Comparison of ENCODE assay signal across 23 cellular contexts in genomic region chr4:42607011-42607726, GRCh38.
"Had no signal": no experiment of that assay in that cellular context is flagged by ENCODE, and none has a peak within 500 bp of the region (broad histone marks: within the 10 kb centered on the region; RNA-seq: fewer than 3 reads in every experiment).

No MANE protein-coding gene starts in this region.

- H3K4me3 ChIP-seq: skin epidermis, stomach, testis, upper lobe of left lung had no signal

- H3K4me1 ChIP-seq: testis, upper lobe of left lung had no signal

- H3K27ac Mint-ChIP-seq: brain, endodermal cell, nephron progenitor cell, T-cell had no signal

- H3K27ac ChIP-seq: skin epidermis, stomach, testis, upper lobe of left lung had no signal

- ATAC-seq: left lobe of liver, SK-N-SH treated with all-trans-retinoic acid at 6 μM for 48 hours, T-cell had no signal

- H3K9me3 ChIP-seq: stomach, testis, upper lobe of left lung had no signal

- H3K27me3 ChIP-seq: stomach, testis, upper lobe of left lung had no signal

- H3K27me3 Mint-ChIP-seq: T-cell had no signal

- H3K4me3 Mint-ChIP-seq: brain, endodermal cell, nephron progenitor cell, T-cell had no signal

- H3K9me3 Mint-ChIP-seq: brain, endodermal cell, T-cell had no signal

- DNase-seq: activated CD4-positive, alpha-beta T cell treated with anti-CD3 and anti-CD28 coated beads, Interleukin-2, amount 50 U/mL, for 48 hours; activated CD8-positive, alpha-beta memory T cell treated with anti-CD3 and anti-CD28 coated beads, Interleukin-2, amount 50 U/mL, for 48 hours; activated naive CD4-positive, alpha-beta T cell treated with Interleukin-2 at 50 U/mL for 16 hours; anterior cingulate cortex; central memory CD4-positive, alpha-beta T cell; endodermal cell; foreskin melanocyte; mammary epithelial cell; midbrain; nephron progenitor cell; nucleus accumbens; posterior cingulate gyrus; right cardiac atrium; SIG-M5; stomach; T-cell; T-helper 9 cell; testis; upper lobe of left lung had no signal
